In the genomic region with DNA sequence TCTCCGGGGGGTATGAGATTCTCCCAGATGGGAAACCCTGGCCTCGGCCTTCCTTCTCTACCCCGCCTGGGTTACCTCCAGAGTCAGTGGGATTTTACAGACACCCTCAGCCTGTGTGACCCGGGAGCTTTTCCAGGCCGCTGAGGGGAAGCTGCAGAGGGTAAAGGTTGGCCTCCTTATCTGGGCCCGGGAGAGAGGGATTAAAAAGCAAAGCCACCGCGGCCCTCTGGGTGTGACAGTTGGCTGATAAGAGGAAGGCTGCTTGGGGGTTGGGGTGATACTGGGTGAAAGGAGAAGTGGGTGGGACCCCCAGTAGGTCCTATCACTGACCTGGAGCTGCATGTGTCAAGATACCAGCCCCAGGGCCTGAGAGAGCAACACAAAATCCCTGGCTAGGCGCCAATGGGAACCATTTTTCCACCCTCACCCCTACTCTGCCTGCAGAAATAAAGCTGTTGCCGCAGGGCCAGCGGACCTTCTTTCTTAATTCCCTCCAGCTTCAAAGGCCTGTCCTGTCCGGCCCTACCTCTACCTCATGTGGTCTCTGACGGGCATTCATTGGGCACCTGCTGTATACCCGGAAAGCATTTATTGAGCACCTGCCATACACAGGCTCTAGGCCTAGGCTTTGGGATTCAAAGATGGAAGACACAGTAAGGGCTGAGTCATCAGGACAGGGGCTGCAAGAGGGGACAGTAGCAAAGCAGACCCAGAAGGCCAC, we compare ENCODE assay signal across 1 cellular context.
TF ChIP-seq lines count a peak whose summit lies in the region.

No MANE protein-coding gene starts in this region.

TF ChIP-seq in HepG2, 621 proteins besides CTCF, POLR2A, EP300 and RAD21 (continued from another document and continues in another):
- TF ChIP-seq, protein P1, sequence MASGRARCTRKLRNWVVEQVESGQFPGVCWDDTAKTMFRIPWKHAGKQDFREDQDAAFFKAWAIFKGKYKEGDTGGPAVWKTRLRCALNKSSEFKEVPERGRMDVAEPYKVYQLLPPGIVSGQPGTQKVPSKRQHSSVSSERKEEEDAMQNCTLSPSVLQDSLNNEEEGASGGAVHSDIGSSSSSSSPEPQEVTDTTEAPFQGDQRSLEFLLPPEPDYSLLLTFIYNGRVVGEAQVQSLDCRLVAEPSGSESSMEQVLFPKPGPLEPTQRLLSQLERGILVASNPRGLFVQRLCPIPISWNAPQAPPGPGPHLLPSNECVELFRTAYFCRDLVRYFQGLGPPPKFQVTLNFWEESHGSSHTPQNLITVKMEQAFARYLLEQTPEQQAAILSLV (CRISPR knock-in tag; IDR thresholded peaks at IDR 0.05; ENCODE audit: borderline replicate concordance) = no peak
- TF ChIP-seq ZNF878 (CRISPR knock-in tag; IDR thresholded peaks at IDR 0.05) (no peak), ZBTB42 (CRISPR knock-in tag; IDR thresholded peaks at IDR 0.05) (no peak), ZFX (CRISPR knock-in tag; IDR thresholded peaks at IDR 0.05; ENCODE audit: low read depth) (peak; percentile 92), ZNF34 (CRISPR knock-in tag; IDR thresholded peaks at IDR 0.05; ENCODE audit: borderline replicate concordance) (peak; percentile 79; the same call in 1 of the 2 replicates), ZMYM4 (CRISPR knock-in tag; IDR thresholded peaks at IDR 0.05) (peak; percentile 84), CBFB (CRISPR knock-in tag; IDR thresholded peaks at IDR 0.05) (peak; percentile 91), ZNF564 (CRISPR knock-in tag; IDR thresholded peaks at IDR 0.05) (0 out of 2 replicates have a peak, but pooled peaks have one; percentile 58), ZNF124 (CRISPR knock-in tag; IDR thresholded peaks at IDR 0.05) (peak; percentile 92), ZNF780A (CRISPR knock-in tag; IDR thresholded peaks at IDR 0.05) (no peak), TBX3 (IDR thresholded peaks at IDR 0.05; ENCODE audit: borderline replicate concordance) (peak; percentile 99), SIN3A (IDR thresholded peaks at IDR 0.05; ENCODE audit: borderline replicate concordance, low read depth, low read length) (peak; percentile 65; the same call in 1 of the 2 replicates), IRF2 (CRISPR knock-in tag; IDR thresholded peaks at IDR 0.05) (peak; percentile 87; the same call in 1 of the 2 replicates), ZNF383 (CRISPR knock-in tag; IDR thresholded peaks at IDR 0.05; ENCODE audit: borderline replicate concordance) (peak; percentile 75; the same call in 1 of the 2 replicates), ZNF883 (CRISPR knock-in tag; IDR thresholded peaks at IDR 0.05; ENCODE audit: not compliant biosample characterization) (peak; percentile 1), THAP11 (CRISPR knock-in tag; IDR thresholded peaks at IDR 0.05) (peak; percentile 61), PCBP2 (optimal IDR thresholded peaks at IDR 0.05; ENCODE audit: low read depth, low read length, poor library complexity, severe bottlenecking) (no peak), HDAC6 (IDR thresholded peaks at IDR 0.05; ENCODE audit: low read depth, low read length) (no peak), POLR2AphosphoS5 (IDR thresholded peaks at IDR 0.05; ENCODE audit: low read depth, low read length) (peak; percentile 64), ZNF879 (CRISPR knock-in tag; IDR thresholded peaks at IDR 0.05) (no peak), IRX3 (CRISPR knock-in tag; IDR thresholded peaks at IDR 0.05; ENCODE audit: borderline replicate concordance, low read depth) (no peak; the same call in 1 of the 2 replicates), MIER2 (CRISPR knock-in tag; IDR thresholded peaks at IDR 0.05) (peak; percentile 78; the same call in 1 of the 2 replicates), ZNF607 (CRISPR knock-in tag; IDR thresholded peaks at IDR 0.05; ENCODE audit: borderline replicate concordance) (peak; percentile 79; the same call in 1 of the 2 replicates), CHD4 (IDR thresholded peaks at IDR 0.05; ENCODE audit: borderline replicate concordance, low read length) (peak; percentile 99), HMG20B (CRISPR knock-in tag; conservative IDR thresholded peaks at IDR 0.05) (peak; percentile 99)
- TF ChIP-seq, protein P2, sequence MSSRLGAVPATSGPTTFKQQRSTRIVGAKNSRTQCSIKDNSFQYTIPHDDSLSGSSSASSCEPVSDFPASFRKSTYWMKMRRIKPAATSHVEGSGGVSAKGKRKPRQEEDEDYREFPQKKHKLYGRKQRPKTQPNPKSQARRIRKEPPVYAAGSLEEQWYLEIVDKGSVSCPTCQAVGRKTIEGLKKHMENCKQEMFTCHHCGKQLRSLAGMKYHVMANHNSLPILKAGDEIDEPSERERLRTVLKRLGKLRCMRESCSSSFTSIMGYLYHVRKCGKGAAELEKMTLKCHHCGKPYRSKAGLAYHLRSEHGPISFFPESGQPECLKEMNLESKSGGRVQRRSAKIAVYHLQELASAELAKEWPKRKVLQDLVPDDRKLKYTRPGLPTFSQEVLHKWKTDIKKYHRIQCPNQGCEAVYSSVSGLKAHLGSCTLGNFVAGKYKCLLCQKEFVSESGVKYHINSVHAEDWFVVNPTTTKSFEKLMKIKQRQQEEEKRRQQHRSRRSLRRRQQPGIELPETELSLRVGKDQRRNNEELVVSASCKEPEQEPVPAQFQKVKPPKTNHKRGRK (CRISPR knock-in tag; IDR thresholded peaks at IDR 0.05) = no peak
- TF ChIP-seq, protein P3, sequence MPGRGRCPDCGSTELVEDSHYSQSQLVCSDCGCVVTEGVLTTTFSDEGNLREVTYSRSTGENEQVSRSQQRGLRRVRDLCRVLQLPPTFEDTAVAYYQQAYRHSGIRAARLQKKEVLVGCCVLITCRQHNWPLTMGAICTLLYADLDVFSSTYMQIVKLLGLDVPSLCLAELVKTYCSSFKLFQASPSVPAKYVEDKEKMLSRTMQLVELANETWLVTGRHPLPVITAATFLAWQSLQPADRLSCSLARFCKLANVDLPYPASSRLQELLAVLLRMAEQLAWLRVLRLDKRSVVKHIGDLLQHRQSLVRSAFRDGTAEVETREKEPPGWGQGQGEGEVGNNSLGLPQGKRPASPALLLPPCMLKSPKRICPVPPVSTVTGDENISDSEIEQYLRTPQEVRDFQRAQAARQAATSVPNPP (CRISPR knock-in tag; IDR thresholded peaks at IDR 0.05) = no peak; the same call in 1 of the 2 replicates
- TF ChIP-seq, protein P4, sequence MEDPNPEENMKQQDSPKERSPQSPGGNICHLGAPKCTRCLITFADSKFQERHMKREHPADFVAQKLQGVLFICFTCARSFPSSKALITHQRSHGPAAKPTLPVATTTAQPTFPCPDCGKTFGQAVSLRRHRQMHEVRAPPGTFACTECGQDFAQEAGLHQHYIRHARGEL (CRISPR knock-in tag; IDR thresholded peaks at IDR 0.05) = no peak
- TF ChIP-seq, protein P5, sequence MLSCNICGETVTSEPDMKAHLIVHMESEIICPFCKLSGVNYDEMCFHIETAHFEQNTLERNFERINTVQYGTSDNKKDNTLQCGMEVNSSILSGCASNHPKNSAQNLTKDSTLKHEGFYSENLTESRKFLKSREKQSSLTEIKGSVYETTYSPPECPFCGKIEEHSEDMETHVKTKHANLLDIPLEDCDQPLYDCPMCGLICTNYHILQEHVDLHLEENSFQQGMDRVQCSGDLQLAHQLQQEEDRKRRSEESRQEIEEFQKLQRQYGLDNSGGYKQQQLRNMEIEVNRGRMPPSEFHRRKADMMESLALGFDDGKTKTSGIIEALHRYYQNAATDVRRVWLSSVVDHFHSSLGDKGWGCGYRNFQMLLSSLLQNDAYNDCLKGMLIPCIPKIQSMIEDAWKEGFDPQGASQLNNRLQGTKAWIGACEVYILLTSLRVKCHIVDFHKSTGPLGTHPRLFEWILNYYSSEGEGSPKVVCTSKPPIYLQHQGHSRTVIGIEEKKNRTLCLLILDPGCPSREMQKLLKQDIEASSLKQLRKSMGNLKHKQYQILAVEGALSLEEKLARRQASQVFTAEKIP (CRISPR knock-in tag; IDR thresholded peaks at IDR 0.05; ENCODE audit: borderline replicate concordance) = no peak
- TF ChIP-seq, protein P6, sequence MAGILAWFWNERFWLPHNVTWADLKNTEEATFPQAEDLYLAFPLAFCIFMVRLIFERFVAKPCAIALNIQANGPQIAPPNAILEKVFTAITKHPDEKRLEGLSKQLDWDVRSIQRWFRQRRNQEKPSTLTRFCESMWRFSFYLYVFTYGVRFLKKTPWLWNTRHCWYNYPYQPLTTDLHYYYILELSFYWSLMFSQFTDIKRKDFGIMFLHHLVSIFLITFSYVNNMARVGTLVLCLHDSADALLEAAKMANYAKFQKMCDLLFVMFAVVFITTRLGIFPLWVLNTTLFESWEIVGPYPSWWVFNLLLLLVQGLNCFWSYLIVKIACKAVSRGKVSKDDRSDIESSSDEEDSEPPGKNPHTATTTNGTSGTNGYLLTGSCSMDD (CRISPR knock-in tag; IDR thresholded peaks at IDR 0.05) = no peak
- TF ChIP-seq, protein P7, sequence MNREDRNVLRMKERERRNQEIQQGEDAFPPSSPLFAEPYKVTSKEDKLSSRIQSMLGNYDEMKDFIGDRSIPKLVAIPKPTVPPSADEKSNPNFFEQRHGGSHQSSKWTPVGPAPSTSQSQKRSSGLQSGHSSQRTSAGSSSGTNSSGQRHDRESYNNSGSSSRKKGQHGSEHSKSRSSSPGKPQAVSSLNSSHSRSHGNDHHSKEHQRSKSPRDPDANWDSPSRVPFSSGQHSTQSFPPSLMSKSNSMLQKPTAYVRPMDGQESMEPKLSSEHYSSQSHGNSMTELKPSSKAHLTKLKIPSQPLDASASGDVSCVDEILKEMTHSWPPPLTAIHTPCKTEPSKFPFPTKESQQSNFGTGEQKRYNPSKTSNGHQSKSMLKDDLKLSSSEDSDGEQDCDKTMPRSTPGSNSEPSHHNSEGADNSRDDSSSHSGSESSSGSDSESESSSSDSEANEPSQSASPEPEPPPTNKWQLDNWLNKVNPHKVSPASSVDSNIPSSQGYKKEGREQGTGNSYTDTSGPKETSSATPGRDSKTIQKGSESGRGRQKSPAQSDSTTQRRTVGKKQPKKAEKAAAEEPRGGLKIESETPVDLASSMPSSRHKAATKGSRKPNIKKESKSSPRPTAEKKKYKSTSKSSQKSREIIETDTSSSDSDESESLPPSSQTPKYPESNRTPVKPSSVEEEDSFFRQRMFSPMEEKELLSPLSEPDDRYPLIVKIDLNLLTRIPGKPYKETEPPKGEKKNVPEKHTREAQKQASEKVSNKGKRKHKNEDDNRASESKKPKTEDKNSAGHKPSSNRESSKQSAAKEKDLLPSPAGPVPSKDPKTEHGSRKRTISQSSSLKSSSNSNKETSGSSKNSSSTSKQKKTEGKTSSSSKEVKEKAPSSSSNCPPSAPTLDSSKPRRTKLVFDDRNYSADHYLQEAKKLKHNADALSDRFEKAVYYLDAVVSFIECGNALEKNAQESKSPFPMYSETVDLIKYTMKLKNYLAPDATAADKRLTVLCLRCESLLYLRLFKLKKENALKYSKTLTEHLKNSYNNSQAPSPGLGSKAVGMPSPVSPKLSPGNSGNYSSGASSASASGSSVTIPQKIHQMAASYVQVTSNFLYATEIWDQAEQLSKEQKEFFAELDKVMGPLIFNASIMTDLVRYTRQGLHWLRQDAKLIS (CRISPR knock-in tag; IDR thresholded peaks at IDR 0.05) = no peak
- TF ChIP-seq, protein P8, sequence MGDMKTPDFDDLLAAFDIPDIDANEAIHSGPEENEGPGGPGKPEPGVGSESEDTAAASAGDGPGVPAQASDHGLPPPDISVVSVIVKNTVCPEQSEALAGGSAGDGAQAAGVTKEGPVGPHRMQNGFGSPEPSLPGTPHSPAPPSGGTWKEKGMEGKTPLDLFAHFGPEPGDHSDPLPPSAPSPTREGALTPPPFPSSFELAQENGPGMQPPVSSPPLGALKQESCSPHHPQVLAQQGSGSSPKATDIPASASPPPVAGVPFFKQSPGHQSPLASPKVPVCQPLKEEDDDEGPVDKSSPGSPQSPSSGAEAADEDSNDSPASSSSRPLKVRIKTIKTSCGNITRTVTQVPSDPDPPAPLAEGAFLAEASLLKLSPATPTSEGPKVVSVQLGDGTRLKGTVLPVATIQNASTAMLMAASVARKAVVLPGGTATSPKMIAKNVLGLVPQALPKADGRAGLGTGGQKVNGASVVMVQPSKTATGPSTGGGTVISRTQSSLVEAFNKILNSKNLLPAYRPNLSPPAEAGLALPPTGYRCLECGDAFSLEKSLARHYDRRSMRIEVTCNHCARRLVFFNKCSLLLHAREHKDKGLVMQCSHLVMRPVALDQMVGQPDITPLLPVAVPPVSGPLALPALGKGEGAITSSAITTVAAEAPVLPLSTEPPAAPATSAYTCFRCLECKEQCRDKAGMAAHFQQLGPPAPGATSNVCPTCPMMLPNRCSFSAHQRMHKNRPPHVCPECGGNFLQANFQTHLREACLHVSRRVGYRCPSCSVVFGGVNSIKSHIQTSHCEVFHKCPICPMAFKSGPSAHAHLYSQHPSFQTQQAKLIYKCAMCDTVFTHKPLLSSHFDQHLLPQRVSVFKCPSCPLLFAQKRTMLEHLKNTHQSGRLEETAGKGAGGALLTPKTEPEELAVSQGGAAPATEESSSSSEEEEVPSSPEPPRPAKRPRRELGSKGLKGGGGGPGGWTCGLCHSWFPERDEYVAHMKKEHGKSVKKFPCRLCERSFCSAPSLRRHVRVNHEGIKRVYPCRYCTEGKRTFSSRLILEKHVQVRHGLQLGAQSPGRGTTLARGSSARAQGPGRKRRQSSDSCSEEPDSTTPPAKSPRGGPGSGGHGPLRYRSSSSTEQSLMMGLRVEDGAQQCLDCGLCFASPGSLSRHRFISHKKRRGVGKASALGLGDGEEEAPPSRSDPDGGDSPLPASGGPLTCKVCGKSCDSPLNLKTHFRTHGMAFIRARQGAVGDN (CRISPR knock-in tag; IDR thresholded peaks at IDR 0.05) = peak; percentile 87
- TF ChIP-seq, protein P9, sequence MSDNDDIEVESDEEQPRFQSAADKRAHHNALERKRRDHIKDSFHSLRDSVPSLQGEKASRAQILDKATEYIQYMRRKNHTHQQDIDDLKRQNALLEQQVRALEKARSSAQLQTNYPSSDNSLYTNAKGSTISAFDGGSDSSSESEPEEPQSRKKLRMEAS (IDR thresholded peaks at IDR 0.05) = peak; percentile 82; the same call in 1 of the 2 replicates
- TF ChIP-seq, protein P10, sequence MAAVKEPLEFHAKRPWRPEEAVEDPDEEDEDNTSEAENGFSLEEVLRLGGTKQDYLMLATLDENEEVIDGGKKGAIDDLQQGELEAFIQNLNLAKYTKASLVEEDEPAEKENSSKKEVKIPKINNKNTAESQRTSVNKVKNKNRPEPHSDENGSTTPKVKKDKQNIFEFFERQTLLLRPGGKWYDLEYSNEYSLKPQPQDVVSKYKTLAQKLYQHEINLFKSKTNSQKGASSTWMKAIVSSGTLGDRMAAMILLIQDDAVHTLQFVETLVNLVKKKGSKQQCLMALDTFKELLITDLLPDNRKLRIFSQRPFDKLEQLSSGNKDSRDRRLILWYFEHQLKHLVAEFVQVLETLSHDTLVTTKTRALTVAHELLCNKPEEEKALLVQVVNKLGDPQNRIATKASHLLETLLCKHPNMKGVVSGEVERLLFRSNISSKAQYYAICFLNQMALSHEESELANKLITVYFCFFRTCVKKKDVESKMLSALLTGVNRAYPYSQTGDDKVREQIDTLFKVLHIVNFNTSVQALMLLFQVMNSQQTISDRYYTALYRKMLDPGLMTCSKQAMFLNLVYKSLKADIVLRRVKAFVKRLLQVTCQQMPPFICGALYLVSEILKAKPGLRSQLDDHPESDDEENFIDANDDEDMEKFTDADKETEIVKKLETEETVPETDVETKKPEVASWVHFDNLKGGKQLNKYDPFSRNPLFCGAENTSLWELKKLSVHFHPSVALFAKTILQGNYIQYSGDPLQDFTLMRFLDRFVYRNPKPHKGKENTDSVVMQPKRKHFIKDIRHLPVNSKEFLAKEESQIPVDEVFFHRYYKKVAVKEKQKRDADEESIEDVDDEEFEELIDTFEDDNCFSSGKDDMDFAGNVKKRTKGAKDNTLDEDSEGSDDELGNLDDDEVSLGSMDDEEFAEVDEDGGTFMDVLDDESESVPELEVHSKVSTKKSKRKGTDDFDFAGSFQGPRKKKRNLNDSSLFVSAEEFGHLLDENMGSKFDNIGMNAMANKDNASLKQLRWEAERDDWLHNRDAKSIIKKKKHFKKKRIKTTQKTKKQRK (IDR thresholded peaks at IDR 0.05; ENCODE audit: low read length) = no peak
